Comparison of ENCODE assay signal across 15 cellular contexts in genomic region chr2:99507964-99508818, GRCh38. TPM values are rescaled to one million over a fixed set of nuclear protein-coding genes. Genes with fewer than 3 reads are reported as not detected.
DNase-seq lines count a peak whose midpoint lies in the region; ATAC-seq and TF ChIP-seq lines count a peak whose summit lies in the region.
"Had no signal": no experiment of that assay in that cellular context is flagged by ENCODE, and none has a peak within 500 bp of the region (broad histone marks: within the 10 kb centered on the region; RNA-seq: fewer than 3 reads in every experiment).

No MANE protein-coding gene starts in this region.

- POLR2A ChIA-PET in SK-N-SH (lab: Yijun Ruan, JAX), result no interaction called here

- H3F3A ChIP-seq in SK-N-SH (replicated peaks; ENCODE audit: insufficient read depth), result no peaks in the 10 kb centered on the region

- ATAC-seq in SK-N-SH treated with all-trans-retinoic acid at 6 μM for 48 hours (no peak), gastroesophageal sphincter (no peak), HG02884 (IDR thresholded peaks at IDR 0.05; ENCODE audit: unreplicated experiment) (no peak)
- ATAC-seq: activated CD8-positive, alpha-beta memory T cell treated with anti-CD3 and anti-CD28 coated beads, Interleukin-2, amount 10 ng/mL, durations not matched to agents 7 days and 5 days; activated naive CD4-positive, alpha-beta T cell treated with anti-CD3 and anti-CD28 coated beads, Interleukin-2, amount 50 U/mL, for 72 hours; naive thymus-derived CD4-positive, alpha-beta T cell had no signal

- H3K9ac ChIP-seq in SK-N-SH, result no peak overlapping the region

- H3K79me2 ChIP-seq in SK-N-SH (ENCODE audit: insufficient read depth), result no peaks in the 10 kb centered on the region

- H3K27ac Mint-ChIP-seq in type B pancreatic cell, result peak overlapping the region; percentile 32
- H3K27ac Mint-ChIP-seq: activated CD8-positive, alpha-beta memory T cell treated with anti-CD3 and anti-CD28 coated beads, Interleukin-2, amount 10 ng/mL, durations not matched to agents 7 days and 5 days; activated naive CD4-positive, alpha-beta T cell treated with anti-CD3 and anti-CD28 coated beads, Interleukin-2, amount 50 U/mL, for 72 hours; naive thymus-derived CD4-positive, alpha-beta T cell had no signal

- CTCF ChIA-PET in SK-N-SH (lab: Yijun Ruan, JAX), result interaction anchor here (0.9 kb wide), 1 partner anchor 755 kb away, joined by 3 read pairs; no protein-coding TSS in a partner anchor

- no peaks in the 10 kb centered on the region for H3K4me1 Mint-ChIP-seq in type B pancreatic cell (ENCODE audit: unreplicated experiment)

- H3K4me3 Mint-ChIP-seq in type B pancreatic cell, result no peak overlapping the region
- H3K4me3 Mint-ChIP-seq: activated CD8-positive, alpha-beta memory T cell treated with anti-CD3 and anti-CD28 coated beads, Interleukin-2, amount 10 ng/mL, durations not matched to agents 7 days and 5 days; naive thymus-derived CD4-positive, alpha-beta T cell had no signal

- H3K9me2 ChIP-seq in SK-N-SH, result no peaks in the 10 kb centered on the region

- no peaks in the 10 kb centered on the region for H3K9me3 Mint-ChIP-seq in type B pancreatic cell
- H3K9me3 Mint-ChIP-seq: naive thymus-derived CD4-positive, alpha-beta T cell had no signal

- H3K27me3 Mint-ChIP-seq in type B pancreatic cell, result no peaks in the 10 kb centered on the region

- H3K4me1 ChIP-seq in SK-N-SH (ENCODE audit: control insufficient read depth in 1 of 2, insufficient read depth in 2 of 2, low read depth in 1 of 2, low read length in 1 of 2) (no peaks in the 10 kb centered on the region), gastroesophageal sphincter (peaks cover 0 to 24% (median 5%) of the 10 kb centered on the region in 3 donors)

- TF ChIP-seq EP300 in SK-N-SH (IDR thresholded peaks at IDR 0.05; ENCODE audit: borderline replicate concordance in 1 of 2, low read depth in 1 of 2, low read length in 1 of 2) (no peak), gastroesophageal sphincter (IDR thresholded peaks at IDR 0.05) (no peak)

- DNase-seq in SK-N-SH (peak; percentile 30), NCI-H2107 treated with DMSO at 0.1 percent for 48 hours (lab: John Stamatoyannopoulos, UW; ENCODE audit: unreplicated experiment) (peak; percentile 96), RPMI8226 (peak; percentile 6), type B pancreatic cell (ENCODE audit: extremely low spot score, unreplicated experiment) (no peak), GM20000 (ENCODE audit: low spot score) (no peak)
- DNase-seq: Calu3; caudate nucleus; left cardiac atrium; naive thymus-derived CD4-positive, alpha-beta T cell had no signal

- H3K9me3 ChIP-seq in SK-N-SH, result no peaks in the 10 kb centered on the region
- no peaks in the 10 kb centered on the region for H3K9me3 ChIP-seq in gastroesophageal sphincter

- no peaks in the 10 kb centered on the region for H3K27me3 ChIP-seq in SK-N-SH (ENCODE audit: insufficient read depth)
- H3K27me3 ChIP-seq in gastroesophageal sphincter, result no peaks in the 10 kb centered on the region

- H2AFZ ChIP-seq in SK-N-SH (ENCODE audit: low read depth), result no peak overlapping the region

- TF ChIP-seq RAD21 in SK-N-SH (IDR thresholded peaks at IDR 0.05; ENCODE audit: low read length), result no peak

- no peaks in the 10 kb centered on the region for H3K36me3 Mint-ChIP-seq in type B pancreatic cell
- H3K36me3 Mint-ChIP-seq: activated CD8-positive, alpha-beta memory T cell treated with anti-CD3 and anti-CD28 coated beads, Interleukin-2, amount 10 ng/mL, durations not matched to agents 7 days and 5 days; activated naive CD4-positive, alpha-beta T cell treated with anti-CD3 and anti-CD28 coated beads, Interleukin-2, amount 50 U/mL, for 72 hours; naive thymus-derived CD4-positive, alpha-beta T cell had no signal

- H3K36me3 ChIP-seq in SK-N-SH (replicated peaks in 1 of 2; ENCODE audit: control insufficient read depth in 1 of 2, insufficient read depth in 2 of 2, low read length in 1 of 2), result no peaks in the 10 kb centered on the region
- H3K36me3 ChIP-seq in gastroesophageal sphincter, result no peaks in the 10 kb centered on the region

- no peak overlapping the region for H3K4me2 ChIP-seq in SK-N-SH

- WGBS in SK-N-SH (ENCODE audit: low lambda C conversion rate), result 67% methylated on average over 7 of the region's 7 CpGs
- 60 to 80% methylated on average over 3 to 7 of the region's 7 CpGs for WGBS in gastroesophageal sphincter (ENCODE audit: low coverage in 1 of 2), 2 donors

- TF ChIP-seq POLR2A in gastroesophageal sphincter (IDR thresholded peaks at IDR 0.05), result no peak

- H3K4me3 ChIP-seq in SK-N-SH (ENCODE audit: low read depth in 2 of 2, low read length in 1 of 2) (no peak overlapping the region), gastroesophageal sphincter (no peak overlapping the region)

- peak overlapping the region in 1 of 2 experiments; percentile 64; a peak in 2 of 4 replicates for H3K27ac ChIP-seq in SK-N-SH (ENCODE audit: low read depth in 2 of 2, low read length in 1 of 2)
- H3K27ac ChIP-seq in gastroesophageal sphincter, result peak overlapping the region in 1 of 4 donors; percentile 3
- H3K27ac ChIP-seq: VCaP had no signal

- H4K20me1 ChIP-seq in SK-N-SH (ENCODE audit: insufficient read depth), result no peaks in the 10 kb centered on the region

- no peak for TF ChIP-seq CTCF in SK-N-SH (IDR thresholded peaks at IDR 0.05)
- TF ChIP-seq CTCF in type B pancreatic cell (conservative IDR thresholded peaks at IDR 0.05), result no peak
- TF ChIP-seq CTCF in GM20000 (IDR thresholded peaks at IDR 0.05; ENCODE audit: extremely low read depth, missing control alignments), result no peak
- no peak for TF ChIP-seq CTCF in gastroesophageal sphincter (IDR thresholded peaks at IDR 0.05)

TF ChIP-seq in SK-N-SH, 30 proteins besides CTCF, POLR2A, EP300 and RAD21:
- TF ChIP-seq USF2 (IDR thresholded peaks at IDR 0.05; ENCODE audit: borderline replicate concordance, low read depth, low read length) (no peak), GATA2 (CRISPR knock-in tag; IDR thresholded peaks at IDR 0.05) (0 out of 2 replicates have a peak, but pooled peaks have one; percentile 6)

TF ChIP-seq in SK-N-SH treated with all-trans-retinoic acid at 6 μM for 48 hours, 23 proteins besides CTCF, POLR2A, EP300 and RAD21 (continues in another document):
- TF ChIP-seq OSR1 (CRISPR knock-in tag; IDR thresholded peaks at IDR 0.05) (no peak), POU6F1 (CRISPR knock-in tag; IDR thresholded peaks at IDR 0.05; ENCODE audit: borderline replicate concordance, low read depth) (no peak), ZNF565 (CRISPR knock-in tag; conservative IDR thresholded peaks at IDR 0.05; ENCODE audit: low read depth) (no peak), ARNTL (CRISPR knock-in tag; IDR thresholded peaks at IDR 0.05; ENCODE audit: borderline replicate concordance, low read depth) (no peak), BACH2 (CRISPR knock-in tag; IDR thresholded peaks at IDR 0.05; ENCODE audit: borderline replicate concordance) (no peak), ISL1 (CRISPR knock-in tag; IDR thresholded peaks at IDR 0.05) (no peak), TSHZ2 (CRISPR knock-in tag; IDR thresholded peaks at IDR 0.05) (no peak), GLIS3 (CRISPR knock-in tag; IDR thresholded peaks at IDR 0.05) (no peak), PPARA (CRISPR knock-in tag; IDR thresholded peaks at IDR 0.05; ENCODE audit: borderline replicate concordance) (no peak), ZFP30 (CRISPR knock-in tag; IDR thresholded peaks at IDR 0.05) (no peak), RARB (CRISPR knock-in tag; IDR thresholded peaks at IDR 0.05) (no peak), ZFP3 (CRISPR knock-in tag; IDR thresholded peaks at IDR 0.05) (no peak), ZC3H10 (CRISPR knock-in tag; IDR thresholded peaks at IDR 0.05) (no peak), ZNF70 (CRISPR knock-in tag; IDR thresholded peaks at IDR 0.05) (no peak), TOX (CRISPR knock-in tag; IDR thresholded peaks at IDR 0.05; ENCODE audit: borderline replicate concordance) (no peak)

RNA-seq across cellular contexts. Expression of gene REV1, which starts 18.4 kb away (rescaled TPM):
- 15.9 and 24.2 TPM in 2 replicates for polyA plus RNA-seq in SK-N-SH (2012; rRNA removed)
- polyA plus RNA-seq in SK-N-SH (2012; cell fraction: cytosol; rRNA removed), result 13.4 and 14.3 TPM in 2 replicates
- polyA plus RNA-seq in SK-N-SH (2012; cell fraction: nucleus; rRNA removed), result 41.8 and 93.2 TPM in 2 replicates
- total RNA-seq in type B pancreatic cell (ENCODE audit: low replicate concordance) (29.0 and 42.6 TPM in 2 replicates), gastroesophageal sphincter (10 to 100 TPM; 25.9 to 61.5 (median 47.3) TPM)

Comparison
In these comparisons a context has a peak if more than half of its experiments do, and no peak if none do; other contexts are left out.
1. DNase-seq: peak in SK-N-SH (single experiment), NCI-H2107 treated with DMSO at 0.1 percent for 48 hours (single experiment) and RPMI8226 (single experiment); none in type B pancreatic cell (single experiment) and GM20000 (single experiment).